ENCODE assay signal across 15 cellular contexts in the genomic region with DNA sequence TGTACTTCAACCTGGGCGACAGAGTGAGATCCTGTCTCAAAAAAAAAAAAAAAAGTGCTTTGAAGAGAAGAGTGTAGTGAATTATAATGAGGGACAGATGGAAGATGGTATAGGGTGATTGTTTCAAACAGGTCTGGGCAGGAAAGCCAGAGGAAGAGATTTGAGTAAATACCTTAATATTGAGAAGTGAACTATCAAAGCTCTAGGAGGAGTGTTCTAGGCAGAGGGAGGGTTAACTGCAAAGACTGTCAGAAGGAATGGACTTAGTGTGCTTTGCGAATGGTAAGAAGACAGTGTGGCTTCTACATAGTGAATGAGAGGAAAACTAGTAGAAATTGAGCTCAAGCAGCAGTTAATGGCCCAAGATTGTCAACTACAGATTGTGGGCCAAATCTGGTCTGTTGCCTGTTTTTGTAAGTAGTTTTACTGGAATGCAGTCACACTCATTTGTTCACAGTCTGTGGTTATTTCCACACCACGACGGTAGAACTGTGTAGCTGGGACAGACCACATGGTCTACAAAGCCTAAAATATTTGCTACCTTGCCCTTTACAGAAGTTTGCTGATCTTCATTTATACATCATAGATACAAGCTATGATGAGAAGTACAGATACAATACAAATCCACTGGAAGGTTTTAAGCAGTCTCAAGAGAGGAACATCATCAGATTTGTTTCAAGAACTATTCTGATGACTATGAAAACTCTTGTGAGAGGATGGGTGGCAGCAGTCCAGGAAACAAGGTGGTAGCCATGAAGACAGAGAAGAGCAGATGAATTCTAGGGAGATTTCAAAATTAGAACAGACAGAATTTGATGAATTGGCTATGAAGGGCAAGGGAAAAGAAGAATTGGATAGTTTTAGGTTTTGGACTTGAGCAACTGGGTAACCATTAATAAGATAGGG. TPM values are rescaled to one million over a fixed set of nuclear protein-coding genes. Genes with fewer than 3 reads are reported as not detected.
DNase-seq lines count a peak whose midpoint lies in the region; ATAC-seq and TF ChIP-seq lines count a peak whose summit lies in the region.
"Had no signal": no experiment of that assay in that cellular context is flagged by ENCODE, and none has a peak within 500 bp of the region (broad histone marks: within the 10 kb centered on the region; RNA-seq: fewer than 3 reads in every experiment).

No MANE protein-coding gene starts in this region.

- H3K36me3 ChIP-seq in H7 (replicated peaks; ENCODE audit: control insufficient read depth, insufficient read depth, low read length) (peaks cover 1% of the 10 kb centered on the region; the same call in 1 of the 2 replicates), Caco-2 (ENCODE audit: control insufficient read depth, insufficient read depth, low read length) (no peaks in the 10 kb centered on the region; the same call in 1 of the 2 replicates)

- no peaks in the 10 kb centered on the region for H3K4me1 ChIP-seq in Caco-2
- H3K4me1 ChIP-seq: upper lobe of right lung had no signal

- H3K4me3 ChIP-seq in H7 (ENCODE audit: insufficient read depth, low read depth, low read length) (no peak overlapping the region), Caco-2 (ENCODE audit: low read depth, low read length) (no peak overlapping the region)
- H3K4me3 ChIP-seq: smooth muscle cell, upper lobe of right lung had no signal

- H3K36me3 Mint-ChIP-seq in natural killer cell (no peaks in the 10 kb centered on the region), Caco-2 (ENCODE audit: insufficient read depth, unreplicated experiment) (peaks cover 70% of the 10 kb centered on the region)

- POLR2A ChIA-PET in Caco-2 (lab: Charles Lee), result no interaction called here

- no peaks in the 10 kb centered on the region for H3K9me3 ChIP-seq in Caco-2
- H3K9me3 ChIP-seq: upper lobe of right lung had no signal

- no peaks in the 10 kb centered on the region for H3K27me3 ChIP-seq in H7 (ENCODE audit: control insufficient read depth, insufficient read depth, low read length)
- no peaks in the 10 kb centered on the region for H3K27me3 ChIP-seq in Caco-2 (replicated peaks; ENCODE audit: control insufficient read depth, insufficient read depth, low read length)
- H3K27me3 ChIP-seq: upper lobe of right lung had no signal

- no TSS peak for BruUV-seq in Caco-2 (replicated peaks; lab: Mats Ljungman, UMichigan)

- H3K27ac Mint-ChIP-seq in natural killer cell (peak overlapping the region; percentile 0 to 19), Caco-2 (ENCODE audit: unreplicated experiment) (no peak overlapping the region)

- peaks cover 5 to 13% of the 10 kb centered on the region in 2 donors for H3K4me1 Mint-ChIP-seq in natural killer cell
- H3K4me1 Mint-ChIP-seq in Caco-2 (ENCODE audit: low read depth, unreplicated experiment), result no peaks in the 10 kb centered on the region

- intact Hi-C loops in natural killer cell (cut with micrococcal nuclease) (no loop called here), Caco-2 (cut with micrococcal nuclease; ENCODE audit: unreplicated experiment) (no loop called here)

- H3K27me3 Mint-ChIP-seq in natural killer cell (ENCODE audit: low read depth in 2 of 2), result no peaks in the 10 kb centered on the region
- H3K27me3 Mint-ChIP-seq in Caco-2 (ENCODE audit: insufficient read depth, unreplicated experiment), result no peaks in the 10 kb centered on the region

- H3K4me3 Mint-ChIP-seq in natural killer cell, result no peak overlapping the region
- no peak overlapping the region for H3K4me3 Mint-ChIP-seq in Caco-2 (ENCODE audit: unreplicated experiment)

- H3K9me3 Mint-ChIP-seq in natural killer cell (no peaks in the 10 kb centered on the region), Caco-2 (ENCODE audit: unreplicated experiment) (no peaks in the 10 kb centered on the region)

- DNase-seq in NCI-H1694 treated with DMSO at 0.1 percent for 48 hours (lab: John Stamatoyannopoulos, UW), result peak; percentile 2
- DNase-seq in NCI-H1694 (lab: John Stamatoyannopoulos, UW), result no peak
- peak; percentile 10 for DNase-seq in M059J (ENCODE audit: low read depth)
- DNase-seq in astrocyte of the hippocampus (ENCODE audit: low read depth, low spot score), result peak; percentile 70
- no peak for DNase-seq in natural killer cell
- no peak for DNase-seq in H7
- no peak for DNase-seq in NAMALWA (ENCODE audit: low spot score)
- DNase-seq in Caco-2, result no peak
- DNase-seq: 8988T, DMS79, GOT3, left colon, NCI-H1105, upper lobe of right lung had no signal

- CTCF ChIA-PET in Caco-2 (lab: Charles Lee), result no interaction called here

- peak in 1 of 3 donors; percentile 22 for ATAC-seq in natural killer cell
- ATAC-seq: left colon, upper lobe of right lung had no signal

- no peak for TF ChIP-seq CTCF in natural killer cell (IDR thresholded peaks at IDR 0.05)
- TF ChIP-seq CTCF in Caco-2 (IDR thresholded peaks at IDR 0.05; ENCODE audit: insufficient read depth in 1 of 2, low read depth in 1 of 2, low read length in 1 of 2, severe bottlenecking in 1 of 2, unreplicated experiment in 1 of 2), result no peak

RNA-seq across cellular contexts. Expression of a gene that starts 16.5 kb away (rescaled TPM):
- not detected in 2 replicates for total RNA-seq in M059J (2014; rRNA removed; shearing (Covaris generic))
- under 1 TPM; 0.33 to 0.97 (median 0.49) TPM for total RNA-seq in natural killer cell
- not detected in 2 replicates for total RNA-seq in H7 (2014; rRNA removed; shearing (Covaris generic))
- 0.57 TPM in 1 of 2 replicates, not detected in the other for total RNA-seq in Caco-2 (2022)
- total RNA-seq: left colon, smooth muscle cell, upper lobe of right lung had no signal

Comparison
In these comparisons a context has a peak if more than half of its experiments do, and no peak if none do; other contexts are left out.
1. DNase-seq: peak in NCI-H1694 treated with DMSO at 0.1 percent for 48 hours (single experiment), M059J (single experiment) and astrocyte of the hippocampus (single experiment); none in NCI-H1694 (single experiment), natural killer cell (single experiment), H7 (single experiment), NAMALWA (single experiment) and Caco-2 (0 of 2).